ENCODE assay signal across 8 cellular contexts in the genomic region with DNA sequence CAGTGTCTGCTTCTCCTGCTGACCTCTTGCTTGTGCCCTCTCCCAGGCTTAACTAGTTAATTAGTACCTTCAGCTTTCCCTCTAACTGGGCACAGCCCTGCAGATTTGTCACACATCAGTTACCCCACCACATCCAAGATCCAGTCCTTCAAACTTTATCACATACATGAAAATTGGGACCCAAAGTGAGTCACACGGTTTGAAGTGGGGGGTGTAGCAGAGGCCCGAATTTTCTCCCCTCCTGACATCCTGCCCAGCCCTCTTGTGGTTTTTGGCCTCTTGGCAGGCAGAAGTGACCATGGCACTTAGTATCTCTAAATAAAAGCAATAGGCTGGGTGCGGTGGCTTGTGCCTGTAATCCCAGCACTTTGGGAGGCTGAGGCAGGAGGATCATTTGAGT. TPM values are rescaled to one million over a fixed set of nuclear protein-coding genes. Genes with fewer than 3 reads are reported as not detected.
DNase-seq lines count a peak whose midpoint lies in the region; ATAC-seq lines count a peak whose summit lies in the region.
"Had no signal": no experiment of that assay in that cellular context is flagged by ENCODE, and none has a peak within 500 bp of the region (broad histone marks: within the 10 kb centered on the region; RNA-seq: fewer than 3 reads in every experiment).

No MANE protein-coding gene starts in this region.

- ATAC-seq in activated T-cell treated with anti-CD3 and anti-CD28 coated beads, Interleukin-2, amount 50 U/mL, for 72 hours (replicated peaks in 1 of 2), result no peak
- no peak for ATAC-seq in activated naive CD8-positive, alpha-beta T cell treated with anti-CD3 and anti-CD28 coated beads, Interleukin-2, amount 10 ng/mL, durations not matched to agents 7 days and 5 days (ENCODE audit: low read depth)
- no peak for ATAC-seq in stimulated activated effector memory CD8-positive, alpha-beta T cell treated with anti-CD3 and anti-CD28 coated beads, Interleukin-12 subunit alpha, Interleukin-12 subunit beta, amount 100 ng/mL, for 72 hours

- peak overlapping the region; percentile 79 for H3K27ac Mint-ChIP-seq in activated T-cell treated with anti-CD3 and anti-CD28 coated beads, Interleukin-2, amount 50 U/mL, for 72 hours
- H3K27ac Mint-ChIP-seq in activated naive CD8-positive, alpha-beta T cell treated with anti-CD3 and anti-CD28 coated beads, Interleukin-2, amount 10 ng/mL, durations not matched to agents 7 days and 5 days, result peak overlapping the region; percentile 89
- H3K27ac Mint-ChIP-seq in stimulated activated effector memory CD8-positive, alpha-beta T cell treated with anti-CD3 and anti-CD28 coated beads, Interleukin-12 subunit alpha, Interleukin-12 subunit beta, amount 100 ng/mL, for 72 hours, result peak overlapping the region; percentile 95

- H3K36me3 Mint-ChIP-seq in activated T-cell treated with anti-CD3 and anti-CD28 coated beads, Interleukin-2, amount 50 U/mL, for 72 hours (ENCODE audit: insufficient read depth in 2 of 2), result peaks cover 3 to 15% of the 10 kb centered on the region in 2 donors
- peaks cover 46% of the 10 kb centered on the region for H3K36me3 Mint-ChIP-seq in activated naive CD8-positive, alpha-beta T cell treated with anti-CD3 and anti-CD28 coated beads, Interleukin-2, amount 10 ng/mL, durations not matched to agents 7 days and 5 days
- peaks cover 64% of the 10 kb centered on the region for H3K36me3 Mint-ChIP-seq in stimulated activated effector memory CD8-positive, alpha-beta T cell treated with anti-CD3 and anti-CD28 coated beads, Interleukin-12 subunit alpha, Interleukin-12 subunit beta, amount 100 ng/mL, for 72 hours

- no peak for DNase-seq in activated T-cell treated with anti-CD3 and anti-CD28 coated beads, Interleukin-2, amount 50 U/mL, for 72 hours
- no peak for DNase-seq in activated T-cell treated with anti-CD3 and anti-CD28 coated beads, Interleukin-2, amount 50 U/mL, for 48 hours
- DNase-seq in activated naive CD8-positive, alpha-beta T cell treated with anti-CD3 and anti-CD28 coated beads, Interleukin-2, amount 10 ng/mL, durations not matched to agents 7 days and 5 days, result no peak
- no peak for DNase-seq in stimulated activated effector memory CD8-positive, alpha-beta T cell treated with anti-CD3 and anti-CD28 coated beads, Interleukin-12 subunit alpha, Interleukin-12 subunit beta, amount 100 ng/mL, for 72 hours (ENCODE audit: low spot score in 2 of 2)
- DNase-seq in GF-D8 (lab: John Stamatoyannopoulos, UW), result no peak
- DNase-seq in stimulated activated naive CD4-positive, alpha-beta T cell (lab: John Stamatoyannopoulos, UW), result no peak
- DNase-seq: effector CD4-positive, alpha-beta T cell; NCI-H2081 had no signal

- POLR2A ChIA-PET in activated naive CD8-positive, alpha-beta T cell treated with anti-CD3 and anti-CD28 coated beads, Interleukin-2, amount 10 ng/mL, durations not matched to agents 7 days and 5 days (lab: Charles Lee), result interaction anchor here (0.6 to 25.9 kb wide), 7 partner anchors 11 to 283 kb away, joined by 3 to 3572 read pairs (median 29); a partner anchor contains a TSS

- H3K4me1 Mint-ChIP-seq in activated T-cell treated with anti-CD3 and anti-CD28 coated beads, Interleukin-2, amount 50 U/mL, for 72 hours (ENCODE audit: low read depth), result peaks cover 82% of the 10 kb centered on the region
- H3K4me1 Mint-ChIP-seq in activated naive CD8-positive, alpha-beta T cell treated with anti-CD3 and anti-CD28 coated beads, Interleukin-2, amount 10 ng/mL, durations not matched to agents 7 days and 5 days, result peaks cover 69% of the 10 kb centered on the region
- H3K4me1 Mint-ChIP-seq in stimulated activated effector memory CD8-positive, alpha-beta T cell treated with anti-CD3 and anti-CD28 coated beads, Interleukin-12 subunit alpha, Interleukin-12 subunit beta, amount 100 ng/mL, for 72 hours, result peaks cover 81% of the 10 kb centered on the region

- H3K9me3 Mint-ChIP-seq in activated T-cell treated with anti-CD3 and anti-CD28 coated beads, Interleukin-2, amount 50 U/mL, for 72 hours, result no peaks in the 10 kb centered on the region
- no peaks in the 10 kb centered on the region for H3K9me3 Mint-ChIP-seq in activated naive CD8-positive, alpha-beta T cell treated with anti-CD3 and anti-CD28 coated beads, Interleukin-2, amount 10 ng/mL, durations not matched to agents 7 days and 5 days
- H3K9me3 Mint-ChIP-seq in stimulated activated effector memory CD8-positive, alpha-beta T cell treated with anti-CD3 and anti-CD28 coated beads, Interleukin-12 subunit alpha, Interleukin-12 subunit beta, amount 100 ng/mL, for 72 hours, result no peaks in the 10 kb centered on the region

- H3K27me3 Mint-ChIP-seq in activated T-cell treated with anti-CD3 and anti-CD28 coated beads, Interleukin-2, amount 50 U/mL, for 72 hours (ENCODE audit: low read depth), result no peaks in the 10 kb centered on the region
- no peaks in the 10 kb centered on the region for H3K27me3 Mint-ChIP-seq in activated naive CD8-positive, alpha-beta T cell treated with anti-CD3 and anti-CD28 coated beads, Interleukin-2, amount 10 ng/mL, durations not matched to agents 7 days and 5 days

- peak overlapping the region; percentile 97 to 100 for H3K4me3 Mint-ChIP-seq in activated T-cell treated with anti-CD3 and anti-CD28 coated beads, Interleukin-2, amount 50 U/mL, for 72 hours
- H3K4me3 Mint-ChIP-seq in activated naive CD8-positive, alpha-beta T cell treated with anti-CD3 and anti-CD28 coated beads, Interleukin-2, amount 10 ng/mL, durations not matched to agents 7 days and 5 days, result peak overlapping the region; percentile 95
- peak overlapping the region; percentile 98 for H3K4me3 Mint-ChIP-seq in stimulated activated effector memory CD8-positive, alpha-beta T cell treated with anti-CD3 and anti-CD28 coated beads, Interleukin-12 subunit alpha, Interleukin-12 subunit beta, amount 100 ng/mL, for 72 hours

RNA-seq across cellular contexts. Expression of a gene that starts 3.9 kb away (rescaled TPM):
- 100 to 1,000 TPM; 116 to 129 TPM for total RNA-seq in activated T-cell treated with anti-CD3 and anti-CD28 coated beads, Interleukin-2, amount 50 U/mL, for 72 hours
- 100 to 1,000 TPM; 176 to 195 TPM for total RNA-seq in activated naive CD8-positive, alpha-beta T cell treated with anti-CD3 and anti-CD28 coated beads, Interleukin-2, amount 10 ng/mL, durations not matched to agents 7 days and 5 days

RNA-seq across cellular contexts. Expression of a gene that starts 9.3 kb away (rescaled TPM):
- total RNA-seq in activated T-cell treated with anti-CD3 and anti-CD28 coated beads, Interleukin-2, amount 50 U/mL, for 72 hours, result 100 to 1,000 TPM; 242 to 271 TPM
- total RNA-seq in activated naive CD8-positive, alpha-beta T cell treated with anti-CD3 and anti-CD28 coated beads, Interleukin-2, amount 10 ng/mL, durations not matched to agents 7 days and 5 days, result 100 to 1,000 TPM; 365 to 400 TPM

RNA-seq across cellular contexts. Expression of a gene that starts 51.5 kb away (rescaled TPM):
- 10 to 100 TPM; 54.5 to 64.6 TPM for total RNA-seq in activated T-cell treated with anti-CD3 and anti-CD28 coated beads, Interleukin-2, amount 50 U/mL, for 72 hours
- 100 to 1,000 TPM in 1 of 2 experiments, 10 to 100 TPM in 1; 97.4 to 102 TPM for total RNA-seq in activated naive CD8-positive, alpha-beta T cell treated with anti-CD3 and anti-CD28 coated beads, Interleukin-2, amount 10 ng/mL, durations not matched to agents 7 days and 5 days

RNA-seq across cellular contexts. Expression of a gene that starts 53.3 kb away (rescaled TPM):
- 10 to 100 TPM; 22.7 to 32.5 TPM for total RNA-seq in activated T-cell treated with anti-CD3 and anti-CD28 coated beads, Interleukin-2, amount 50 U/mL, for 72 hours
- 10 to 100 TPM; 53.2 to 58.4 TPM for total RNA-seq in activated naive CD8-positive, alpha-beta T cell treated with anti-CD3 and anti-CD28 coated beads, Interleukin-2, amount 10 ng/mL, durations not matched to agents 7 days and 5 days

RNA-seq across cellular contexts. Expression of a gene that starts 53.9 kb away (rescaled TPM):
- 1 to 10 TPM; 7.2 to 9.7 TPM for total RNA-seq in activated T-cell treated with anti-CD3 and anti-CD28 coated beads, Interleukin-2, amount 50 U/mL, for 72 hours
- total RNA-seq in activated naive CD8-positive, alpha-beta T cell treated with anti-CD3 and anti-CD28 coated beads, Interleukin-2, amount 10 ng/mL, durations not matched to agents 7 days and 5 days, result 1 to 10 TPM; 3.3 to 3.4 TPM
